In genomic region chr13:98955336-98955735, GRCh38 we compare ENCODE assay signal across 28 cellular contexts.
"Had no signal": no experiment of that assay in that cellular context is flagged by ENCODE, and none has a peak within 500 bp of the region (broad histone marks: within the 10 kb centered on the region; RNA-seq: fewer than 3 reads in every experiment).

No MANE protein-coding gene starts in this region.

- H3K27me3 Mint-ChIP-seq: stimulated activated memory B cell treated with anti-CD40 and anti-IgM and Interleukin-4, amounts not matched to agents 10 μg/mL and 1 μg/mL and 100 μg/mL, for 72 hours; stimulated activated naive B cell treated with anti-CD40 and anti-IgM and Interleukin-4, amounts not matched to agents 10 μg/mL and 1 μg/mL and 100 μg/mL, for 72 hours; stimulated activated naive CD8-positive, alpha-beta T cell treated with anti-CD3 and anti-CD28 coated beads, Interleukin-15, amount 100 ng/mL, for 72 hours; stimulated activated naive CD8-positive, alpha-beta T cell treated with anti-CD3 and anti-CD28 coated beads, Interleukin-15, Interleukin-2, amounts not matched to agents 100 ng/mL and 50 ng/mL, for 24 hours; type B pancreatic cell had no signal

- H3K27ac Mint-ChIP-seq: stimulated activated effector memory CD8-positive, alpha-beta T cell treated with anti-CD3 and anti-CD28 coated beads, Interleukin-12 subunit alpha, Interleukin-12 subunit beta, amount 100 ng/mL, for 72 hours; stimulated activated memory B cell treated with anti-CD40 and anti-IgM and Interleukin-4, amounts not matched to agents 10 μg/mL and 1 μg/mL and 100 μg/mL, for 72 hours; stimulated activated naive B cell treated with anti-CD40 and anti-IgM and Interleukin-4, amounts not matched to agents 10 μg/mL and 1 μg/mL and 100 μg/mL, for 72 hours; stimulated activated naive CD8-positive, alpha-beta T cell treated with anti-CD3 and anti-CD28 coated beads, Interleukin-15, amount 100 ng/mL, for 72 hours; stimulated activated naive CD8-positive, alpha-beta T cell treated with anti-CD3 and anti-CD28 coated beads, Interleukin-15, Interleukin-2, amounts not matched to agents 100 ng/mL and 50 ng/mL, for 24 hours; type B pancreatic cell had no signal

- H3K9me3 Mint-ChIP-seq: stimulated activated effector memory CD8-positive, alpha-beta T cell treated with anti-CD3 and anti-CD28 coated beads, Interleukin-12 subunit alpha, Interleukin-12 subunit beta, amount 100 ng/mL, for 72 hours; stimulated activated memory B cell treated with anti-CD40 and anti-IgM and Interleukin-4, amounts not matched to agents 10 μg/mL and 1 μg/mL and 100 μg/mL, for 72 hours; stimulated activated naive B cell treated with anti-CD40 and anti-IgM and Interleukin-4, amounts not matched to agents 10 μg/mL and 1 μg/mL and 100 μg/mL, for 72 hours; stimulated activated naive CD8-positive, alpha-beta T cell treated with anti-CD3 and anti-CD28 coated beads, Interleukin-15, amount 100 ng/mL, for 72 hours; stimulated activated naive CD8-positive, alpha-beta T cell treated with anti-CD3 and anti-CD28 coated beads, Interleukin-15, Interleukin-2, amounts not matched to agents 100 ng/mL and 50 ng/mL, for 24 hours; type B pancreatic cell had no signal

- ATAC-seq: stimulated activated effector memory CD8-positive, alpha-beta T cell treated with anti-CD3 and anti-CD28 coated beads, Interleukin-12 subunit alpha, Interleukin-12 subunit beta, amount 100 ng/mL, for 72 hours; stimulated activated memory B cell treated with anti-CD40 and anti-IgM and Interleukin-4, amounts not matched to agents 10 μg/mL and 1 μg/mL and 100 μg/mL, for 72 hours; stimulated activated naive B cell treated with anti-CD40 and anti-IgM and Interleukin-4, amounts not matched to agents 10 μg/mL and 1 μg/mL and 100 μg/mL, for 72 hours; stimulated activated naive CD8-positive, alpha-beta T cell treated with anti-CD3 and anti-CD28 coated beads, Interleukin-15, amount 100 ng/mL, for 72 hours; stimulated activated naive CD8-positive, alpha-beta T cell treated with anti-CD3 and anti-CD28 coated beads, Interleukin-15, Interleukin-2, amounts not matched to agents 100 U/mL and 50 U/mL, for 24 hours; upper lobe of right lung had no signal

- H3K27me3 ChIP-seq: stomach, suprapubic skin, testis, thyroid gland, tibial artery, tibial nerve, transverse colon, upper lobe of left lung, upper lobe of right lung, uterus, vagina had no signal

- FAIRE-seq: urothelium cell line had no signal

- H3K4me3 ChIP-seq: stomach, suprapubic skin, testis, thoracic aorta, thyroid gland, tibial artery, tibial nerve, transverse colon, upper lobe of left lung, upper lobe of right lung, uterus, vagina had no signal

- H3K9me3 ChIP-seq: stomach, suprapubic skin, testis, thoracic aorta, thyroid gland, tibial artery, tibial nerve, transverse colon, upper lobe of left lung, upper lobe of right lung, uterus, vagina had no signal

- DNase-seq: stimulated activated CD4-positive, alpha-beta T cell treated with anti-CD3 and anti-CD28 coated beads, Interleukin-2, amount 100 ng/mL, for 48 hours; stimulated activated CD4-positive, alpha-beta T cell treated with anti-CD3 and anti-CD28 coated beads, Interleukin-4, amount 100 ng/mL, for 1 hour; stimulated activated CD4-positive, alpha-beta T cell treated with anti-CD3 and anti-CD28 coated beads, Interleukin-4, amount 100 ng/mL, for 24 hours; stimulated activated CD4-positive, alpha-beta T cell treated with anti-CD3 and anti-CD28 coated beads, Interleukin-4, amount 100 ng/mL, for 4 hours; stimulated activated CD8-positive, alpha-beta memory T cell treated with anti-CD3 and anti-CD28 coated beads, Interleukin-4, amount 100 ng/mL, for 48 hours; stimulated activated naive B cell treated with anti-CD40 and anti-IgM and Interleukin-4, amounts not matched to agents 10 μg/mL and 1 μg/mL and 100 μg/mL, for 72 hours; stimulated activated naive CD4-positive, alpha-beta T cell; stimulated activated naive CD4-positive, alpha-beta T cell treated with Interleukin-2 at 50 U/mL for 16 hours; stimulated activated naive CD8-positive, alpha-beta T cell treated with anti-CD3 and anti-CD28 coated beads, Interleukin-15, amount 100 ng/mL, for 72 hours; stimulated activated naive CD8-positive, alpha-beta T cell treated with anti-CD3 and anti-CD28 coated beads, Interleukin-15, Interleukin-2, amounts not matched to agents 100 U/mL and 50 U/mL, for 24 hours; stomach; substantia nigra; testis; thyroid gland; tibial artery; transverse colon; upper lobe of left lung; upper lobe of right lung; uterus had no signal

- H3K27ac ChIP-seq: stomach, suprapubic skin, testis, thoracic aorta, thyroid gland, tibial artery, tibial nerve, transverse colon, upper lobe of left lung, upper lobe of right lung, uterus, vagina had no signal

- H3K36me3 ChIP-seq: thoracic aorta, thyroid gland, transverse colon, uterus, vagina had no signal

- H3K4me1 ChIP-seq: uterus had no signal

- H3K4me3 Mint-ChIP-seq: stimulated activated effector memory CD8-positive, alpha-beta T cell treated with anti-CD3 and anti-CD28 coated beads, Interleukin-12 subunit alpha, Interleukin-12 subunit beta, amount 100 ng/mL, for 72 hours; stimulated activated memory B cell treated with anti-CD40 and anti-IgM and Interleukin-4, amounts not matched to agents 10 μg/mL and 1 μg/mL and 100 μg/mL, for 72 hours; stimulated activated naive B cell treated with anti-CD40 and anti-IgM and Interleukin-4, amounts not matched to agents 10 μg/mL and 1 μg/mL and 100 μg/mL, for 72 hours; stimulated activated naive CD8-positive, alpha-beta T cell treated with anti-CD3 and anti-CD28 coated beads, Interleukin-15, amount 100 ng/mL, for 72 hours; stimulated activated naive CD8-positive, alpha-beta T cell treated with anti-CD3 and anti-CD28 coated beads, Interleukin-15, Interleukin-2, amounts not matched to agents 100 ng/mL and 50 ng/mL, for 24 hours; type B pancreatic cell had no signal
